Comparison of ENCODE assay signal across 22 cellular contexts in the genomic region with DNA sequence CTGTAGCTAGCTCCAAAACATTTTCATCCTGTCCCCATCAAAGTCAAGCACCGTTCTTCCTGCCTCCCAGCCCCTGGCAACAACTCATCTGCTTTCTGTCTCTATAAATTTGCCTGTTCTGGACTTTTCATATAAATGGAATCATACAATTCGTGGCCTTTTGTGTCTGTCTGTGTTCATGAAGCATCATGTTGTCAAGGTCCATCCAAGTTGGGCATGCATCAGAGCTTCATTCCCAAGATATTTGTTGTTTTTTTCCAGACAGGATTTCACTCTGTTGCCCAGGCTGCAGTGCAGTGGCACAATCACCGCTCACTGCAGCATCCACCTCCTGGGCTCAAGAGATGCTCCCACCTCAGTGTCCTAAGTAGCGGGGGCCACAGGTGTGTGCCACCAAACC. TPM values are rescaled to one million over a fixed set of nuclear protein-coding genes. Genes with fewer than 3 reads are reported as not detected.
"Had no signal": no experiment of that assay in that cellular context is flagged by ENCODE, and none has a peak within 500 bp of the region (broad histone marks: within the 10 kb centered on the region; RNA-seq: fewer than 3 reads in every experiment).

No MANE protein-coding gene starts in this region.

- ATAC-seq: HepG2 had no signal

- DNase-seq: IMR-90, Karpas-422, KG1, MG63, NCI-H1092, NCI-H1105 treated with DMSO at 0.1 percent for 48 hours, NCI-H1417 treated with DMSO at 0.1 percent for 48 hours, NCI-H146, NCI-H1694 treated with DMSO at 0.1 percent for 48 hours, NCI-H1930, NCI-H2081, NCI-H2107, NCI-H2227 treated with DMSO at 0.1 percent for 48 hours, NCI-H524, NCI-H69, NCI-H774, RPMI8226, SHP77, SK-N-SH had no signal

- H3K4me3 ChIP-seq: MG63 had no signal

- H3K27me3 ChIP-seq: MG63 had no signal

- H3K9ac ChIP-seq: SK-N-SH had no signal

- H3K4me2 ChIP-seq: SK-N-SH had no signal

- H3K36me3 ChIP-seq: MG63 had no signal

- H3K9me3 ChIP-seq: MG63, SK-N-SH had no signal

RNA-seq across cellular contexts. Expression of gene SLC5A10, which starts 5.9 kb away (rescaled TPM):
- total RNA-seq: HepG2, HT1080, IMR-90, NCI-H460 had no signal
- polyA plus RNA-seq: IMR-90, SK-N-SH had no signal
